Comparison of ENCODE assay signal across 21 cellular contexts in genomic region chr18:6653880-6654279, GRCh38.
"Had no signal": no experiment of that assay in that cellular context is flagged by ENCODE, and none has a peak within 500 bp of the region (broad histone marks: within the 10 kb centered on the region; RNA-seq: fewer than 3 reads in every experiment).

No MANE protein-coding gene starts in this region.

- H3K27me3 Mint-ChIP-seq: naive thymus-derived CD4-positive, alpha-beta T cell; type B pancreatic cell had no signal

- H3K4me1 ChIP-seq: thyroid gland had no signal

- H3K9me3 ChIP-seq: neutrophil, suprapubic skin, thyroid gland had no signal

- DNase-seq: cortex of kidney; dorsolateral prefrontal cortex; effector CD8-positive, alpha-beta T cell; foreskin melanocyte; head of caudate nucleus; kidney; left colon; mesendoderm; naive thymus-derived CD4-positive, alpha-beta T cell; nephron progenitor cell; right cardiac atrium; stimulated activated CD4-positive, alpha-beta T cell treated with anti-CD3 and anti-CD28 coated beads, Interleukin-4, amount 100 ng/mL, for 1 hour; stimulated activated CD8-positive, alpha-beta memory T cell treated with anti-CD3 and anti-CD28 coated beads, Interleukin-4, amount 100 ng/mL, for 48 hours; stimulated activated naive CD8-positive, alpha-beta T cell treated with anti-CD3 and anti-CD28 coated beads, Interleukin-15, Interleukin-2, amounts not matched to agents 100 U/mL and 50 U/mL, for 24 hours; thyroid gland had no signal

- H3K27ac ChIP-seq: dorsolateral prefrontal cortex, hepatocyte, neutrophil, suprapubic skin, thyroid gland had no signal

- H3K4me3 Mint-ChIP-seq: naive thymus-derived CD4-positive, alpha-beta T cell; nephron progenitor cell; stimulated activated effector memory CD8-positive, alpha-beta T cell treated with anti-CD3 and anti-CD28 coated beads, Interleukin-12 subunit alpha, Interleukin-12 subunit beta, amount 100 ng/mL, for 72 hours; type B pancreatic cell had no signal

- H3K4me1 Mint-ChIP-seq: naive thymus-derived CD4-positive, alpha-beta T cell; stimulated activated effector memory CD8-positive, alpha-beta T cell treated with anti-CD3 and anti-CD28 coated beads, Interleukin-12 subunit alpha, Interleukin-12 subunit beta, amount 100 ng/mL, for 72 hours had no signal

- H3K36me3 ChIP-seq: neutrophil, suprapubic skin, thyroid gland had no signal

- H3K36me3 Mint-ChIP-seq: naive thymus-derived CD4-positive, alpha-beta T cell; stimulated activated effector memory CD8-positive, alpha-beta T cell treated with anti-CD3 and anti-CD28 coated beads, Interleukin-12 subunit alpha, Interleukin-12 subunit beta, amount 100 ng/mL, for 72 hours; type B pancreatic cell had no signal

- H3K27me3 ChIP-seq: hepatocyte, neutrophil, suprapubic skin, thyroid gland had no signal

- H3K4me3 ChIP-seq: dorsolateral prefrontal cortex, hepatocyte, suprapubic skin, thyroid gland had no signal

- ATAC-seq: left colon; naive thymus-derived CD4-positive, alpha-beta T cell; right cardiac atrium; stimulated activated effector memory CD8-positive, alpha-beta T cell treated with anti-CD3 and anti-CD28 coated beads, Interleukin-12 subunit alpha, Interleukin-12 subunit beta, amount 100 ng/mL, for 72 hours; stimulated activated naive CD8-positive, alpha-beta T cell treated with anti-CD3 and anti-CD28 coated beads, Interleukin-15, Interleukin-2, amounts not matched to agents 100 U/mL and 50 U/mL, for 24 hours had no signal

- H3K27ac Mint-ChIP-seq: naive thymus-derived CD4-positive, alpha-beta T cell; nephron progenitor cell; progenitor cell of endocrine pancreas; stimulated activated effector memory CD8-positive, alpha-beta T cell treated with anti-CD3 and anti-CD28 coated beads, Interleukin-12 subunit alpha, Interleukin-12 subunit beta, amount 100 ng/mL, for 72 hours; type B pancreatic cell had no signal

- H3K9me3 Mint-ChIP-seq: nephron progenitor cell had no signal

- FAIRE-seq: kidney had no signal
